ENCODE assay signal across 8 cellular contexts in genomic region chr7:129053938-129054437, GRCh38. TPM values are rescaled to one million over a fixed set of nuclear protein-coding genes. Genes with fewer than 3 reads are reported as not detected.
DNase-seq lines count a peak whose midpoint lies in the region; ATAC-seq and TF ChIP-seq lines count a peak whose summit lies in the region.

No MANE protein-coding gene starts in this region.

- WGBS in HUES64: under 1% methylated on average over 10 of the region's 10 CpGs
- 0 to 1% methylated on average over 10 of the region's 10 CpGs for WGBS in thyroid gland, 2 donors

- H3K4me3 Mint-ChIP-seq in CD4-positive, alpha-beta T cell: peak overlapping the region; percentile 99

- peak overlapping the region; percentile 97 for H3K9ac ChIP-seq in HUES64 (ENCODE audit: low read depth, low read length)

- H3K9me3 ChIP-seq in CD4-positive, alpha-beta T cell (ENCODE audit: control insufficient read depth, low read length): no peaks in the 10 kb centered on the region
- no peaks in the 10 kb centered on the region for H3K9me3 ChIP-seq in HUES64 (ENCODE audit: insufficient read depth, low read depth, low read length)
- H3K9me3 ChIP-seq in ascending aorta: no peaks in the 10 kb centered on the region
- H3K9me3 ChIP-seq in left lung: no peaks in the 10 kb centered on the region
- no peaks in the 10 kb centered on the region for H3K9me3 ChIP-seq in thyroid gland

- no peaks in the 10 kb centered on the region for H3K27me3 Mint-ChIP-seq in CD4-positive, alpha-beta T cell

- peak overlapping the region; percentile 96 for H3K27ac Mint-ChIP-seq in CD4-positive, alpha-beta T cell

- DNase-seq in CD4-positive, alpha-beta T cell: no peak
- no peak for DNase-seq in ascending aorta (ENCODE audit: low spot score in 2 of 2)
- no peak for DNase-seq in left lung
- no peak for DNase-seq in thyroid gland
- DNase-seq in NCI-H2107 treated with DMSO at 0.1 percent for 48 hours (lab: John Stamatoyannopoulos, UW; ENCODE audit: unreplicated experiment): no peak
- no peak for DNase-seq in stimulated activated CD4-positive, alpha-beta T cell treated with anti-CD3 and anti-CD28 coated beads, Interleukin-2, amount 100 ng/mL, for 48 hours
- no peak for DNase-seq in omental fat pad (ENCODE audit: low spot score)

- intact Hi-C loops in CD4-positive, alpha-beta T cell (cut with DNase I, micrococcal nuclease): loop anchor here (5.0 to 10.0 kb wide), 5 partner anchors 38 to 1399 kb away; partner anchors contain the start of genes RBM28 (in 1 of the 2), SND1 (in 1 of the 2) and ZC3HC1 (in 1 of the 2)
- intact Hi-C loops in ascending aorta (cut with DNase I) (no loop called here), left lung (cut with DNase I) (no loop called here), thyroid gland (cut with DNase I) (no loop called here)

- H3K4me3 ChIP-seq in HUES64 (ENCODE audit: low read length) (peak overlapping the region; percentile 86), ascending aorta (peak overlapping the region; percentile 75 to 91), left lung (peak overlapping the region; percentile 69 to 90), thyroid gland (replicated peaks in 1 of 3) (peak overlapping the region; percentile 64 to 83 (median 71))

- H3K36me3 ChIP-seq in HUES64 (ENCODE audit: insufficient read depth, low read length) (peaks cover 13% of the 10 kb centered on the region), ascending aorta (peaks cover 0 to 1% of the 10 kb centered on the region in 2 donors), left lung (no peaks in the 10 kb centered on the region), thyroid gland (no peaks in the 10 kb centered on the region)

- CTCF ChIA-PET in CD4-positive, alpha-beta T cell (lab: Charles Lee): interaction anchor here (1.2 to 1.4 kb wide), 2 partner anchors 12 to 38 kb away, joined by 3 to 6 read pairs; no protein-coding TSS in a partner anchor

- H3K9me3 Mint-ChIP-seq in CD4-positive, alpha-beta T cell: no peaks in the 10 kb centered on the region

- TF ChIP-seq POLR2A in thyroid gland (IDR thresholded peaks at IDR 0.05): no peak

- H3K36me3 Mint-ChIP-seq in CD4-positive, alpha-beta T cell (ENCODE audit: low read depth): peaks cover 37% of the 10 kb centered on the region

- no peak for ATAC-seq in CD4-positive, alpha-beta T cell (ENCODE audit: poor library complexity)
- ATAC-seq in left lung: peak; percentile 5
- ATAC-seq in omental fat pad (ENCODE audit: low FRiP score): no peak

- POLR2A ChIA-PET in CD4-positive, alpha-beta T cell (lab: Charles Lee): interaction anchor here (0.8 to 1.9 kb wide), 8 partner anchors 11 to 315 kb away, joined by 3 to 9 read pairs (median 3); partner anchors contain the start of gene CALU

- no peaks in the 10 kb centered on the region for H3K27me3 ChIP-seq in CD4-positive, alpha-beta T cell (ENCODE audit: control insufficient read depth, insufficient read depth, low read length)
- H3K27me3 ChIP-seq in HUES64 (ENCODE audit: insufficient read depth, low read length) (no peaks in the 10 kb centered on the region), ascending aorta (no peaks in the 10 kb centered on the region), left lung (no peaks in the 10 kb centered on the region), thyroid gland (no peaks in the 10 kb centered on the region)

- no peak for TF ChIP-seq CTCF in CD4-positive, alpha-beta T cell (IDR thresholded peaks at IDR 0.05)
- TF ChIP-seq CTCF in ascending aorta (IDR thresholded peaks at IDR 0.05): no peak
- TF ChIP-seq CTCF in left lung (IDR thresholded peaks at IDR 0.05): no peak
- no peak for TF ChIP-seq CTCF in thyroid gland (IDR thresholded peaks at IDR 0.05)
- TF ChIP-seq CTCF in omental fat pad (IDR thresholded peaks at IDR 0.05): no peak

- H3K4me1 ChIP-seq in HUES64 (ENCODE audit: insufficient read depth, low read length) (peaks cover 12% of the 10 kb centered on the region), ascending aorta (peaks cover 0 to 13% of the 10 kb centered on the region in 2 donors), left lung (peaks cover 15 to 49% of the 10 kb centered on the region in 2 donors), thyroid gland (peaks cover 18 to 29% of the 10 kb centered on the region in 2 donors)

- H3K27ac ChIP-seq in CD4-positive, alpha-beta T cell (ENCODE audit: low read depth, low read length): peak overlapping the region; percentile 91
- H3K27ac ChIP-seq in HUES64 (ENCODE audit: low read depth, low read length) (peak overlapping the region; percentile 99), ascending aorta (peak overlapping the region; percentile 94 to 97), left lung (peak overlapping the region; percentile 96 to 99), thyroid gland (peak overlapping the region; percentile 89 to 99 (median 98))

- H3K4me1 Mint-ChIP-seq in CD4-positive, alpha-beta T cell (ENCODE audit: low read depth): peaks cover 56% of the 10 kb centered on the region

RNA-seq across cellular contexts. Expression of gene TNPO3, which starts 0.9 kb away (rescaled TPM):
- 10 to 100 TPM; 17.1 to 18.7 TPM for total RNA-seq in CD4-positive, alpha-beta T cell
- polyA plus RNA-seq in HUES64 (2013, experiment 1 of 2): 66.3 TPM
- polyA plus RNA-seq in HUES64 (2013, experiment 2 of 2): 65.7 TPM
- 59.4 TPM for total RNA-seq in ascending aorta
- 10 to 100 TPM; 34.9 to 38.7 TPM for total RNA-seq in left lung
- 10 to 100 TPM; 46.1 to 56.2 (median 51.8) TPM for total RNA-seq in thyroid gland
- total RNA-seq in omental fat pad: 10 to 100 TPM; 34.1 to 45.9 (median 41.1) TPM

Comparison
In these comparisons a context has a peak if more than half of its experiments do, and no peak if none do; other contexts are left out.
1. intact Hi-C loops: an anchor here in CD4-positive, alpha-beta T cell (5.0 to 10.0 kb wide); none called in ascending aorta, left lung and thyroid gland.